In the genomic region with DNA sequence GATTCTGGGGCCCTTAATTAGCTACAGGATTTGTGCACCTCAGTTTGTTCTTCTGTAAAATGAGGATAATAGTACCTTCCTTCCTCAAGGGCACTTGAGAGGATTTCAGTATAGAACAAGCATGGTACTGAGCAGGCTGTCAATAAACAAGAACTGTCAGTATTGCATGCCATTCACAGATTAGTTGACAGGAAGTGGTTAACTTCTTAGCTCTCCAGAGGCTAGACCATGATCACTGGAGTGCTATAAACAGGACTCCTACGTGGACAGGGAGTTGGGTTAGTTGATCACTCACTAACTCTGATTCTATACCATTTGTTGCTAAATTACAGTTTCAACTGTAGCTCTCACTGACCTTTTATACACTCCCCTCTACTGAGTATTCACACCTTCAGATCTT, we compare ENCODE assay signal across 1 cellular context.
TF ChIP-seq lines count a peak whose summit lies in the region.

No MANE protein-coding gene starts in this region.

TF ChIP-seq in SK-N-SH, 30 proteins besides CTCF, POLR2A, EP300 and RAD21 (continued from another document):
- TF ChIP-seq, protein P1, sequence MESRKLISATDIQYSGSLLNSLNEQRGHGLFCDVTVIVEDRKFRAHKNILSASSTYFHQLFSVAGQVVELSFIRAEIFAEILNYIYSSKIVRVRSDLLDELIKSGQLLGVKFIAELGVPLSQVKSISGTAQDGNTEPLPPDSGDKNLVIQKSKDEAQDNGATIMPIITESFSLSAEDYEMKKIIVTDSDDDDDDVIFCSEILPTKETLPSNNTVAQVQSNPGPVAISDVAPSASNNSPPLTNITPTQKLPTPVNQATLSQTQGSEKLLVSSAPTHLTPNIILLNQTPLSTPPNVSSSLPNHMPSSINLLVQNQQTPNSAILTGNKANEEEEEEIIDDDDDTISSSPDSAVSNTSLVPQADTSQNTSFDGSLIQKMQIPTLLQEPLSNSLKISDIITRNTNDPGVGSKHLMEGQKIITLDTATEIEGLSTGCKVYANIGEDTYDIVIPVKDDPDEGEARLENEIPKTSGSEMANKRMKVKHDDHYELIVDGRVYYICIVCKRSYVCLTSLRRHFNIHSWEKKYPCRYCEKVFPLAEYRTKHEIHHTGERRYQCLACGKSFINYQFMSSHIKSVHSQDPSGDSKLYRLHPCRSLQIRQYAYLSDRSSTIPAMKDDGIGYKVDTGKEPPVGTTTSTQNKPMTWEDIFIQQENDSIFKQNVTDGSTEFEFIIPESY (IDR thresholded peaks at IDR 0.05; ENCODE audit: borderline replicate concordance, low read depth) = no peak
- no peak for TF ChIP-seq GATA2 (CRISPR knock-in tag; IDR thresholded peaks at IDR 0.05)
- TF ChIP-seq, protein P2, sequence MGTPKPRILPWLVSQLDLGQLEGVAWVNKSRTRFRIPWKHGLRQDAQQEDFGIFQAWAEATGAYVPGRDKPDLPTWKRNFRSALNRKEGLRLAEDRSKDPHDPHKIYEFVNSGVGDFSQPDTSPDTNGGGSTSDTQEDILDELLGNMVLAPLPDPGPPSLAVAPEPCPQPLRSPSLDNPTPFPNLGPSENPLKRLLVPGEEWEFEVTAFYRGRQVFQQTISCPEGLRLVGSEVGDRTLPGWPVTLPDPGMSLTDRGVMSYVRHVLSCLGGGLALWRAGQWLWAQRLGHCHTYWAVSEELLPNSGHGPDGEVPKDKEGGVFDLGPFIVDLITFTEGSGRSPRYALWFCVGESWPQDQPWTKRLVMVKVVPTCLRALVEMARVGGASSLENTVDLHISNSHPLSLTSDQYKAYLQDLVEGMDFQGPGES (IDR thresholded peaks at IDR 0.05; ENCODE audit: low read depth, low read length) = no peak
- TF ChIP-seq TAF1 (IDR thresholded peaks at IDR 0.05; ENCODE audit: borderline replicate concordance, low read depth, low read length) = no peak
